ENCODE assay signal across 12 cellular contexts in the genomic region with DNA sequence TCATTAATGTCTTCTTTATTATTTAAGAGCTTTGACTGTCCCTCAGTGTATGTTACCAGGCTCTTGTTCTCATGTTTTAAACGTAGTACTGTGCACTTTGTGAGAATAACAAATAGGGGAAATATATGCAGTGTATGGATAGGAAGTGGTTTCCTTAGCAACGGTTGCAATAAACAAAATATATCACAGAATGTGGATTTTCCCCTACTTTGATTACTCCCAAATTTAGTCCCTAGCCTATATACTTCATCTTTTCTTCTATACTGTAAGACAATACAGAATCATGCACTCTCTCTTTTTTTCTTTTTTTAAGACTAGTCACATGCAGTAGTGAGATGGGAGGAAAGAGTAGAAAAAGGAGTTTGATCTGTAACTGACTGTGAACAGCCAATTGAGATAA.
DNase-seq lines count a peak whose midpoint lies in the region; ATAC-seq and TF ChIP-seq lines count a peak whose summit lies in the region.
"Had no signal": no experiment of that assay in that cellular context is flagged by ENCODE, and none has a peak within 500 bp of the region (broad histone marks: within the 10 kb centered on the region; RNA-seq: fewer than 3 reads in every experiment).

No MANE protein-coding gene starts in this region.

- ATAC-seq in GM18861 (IDR thresholded peaks at IDR 0.05; ENCODE audit: unreplicated experiment) = peak; percentile 65
- peak; percentile 46 for ATAC-seq in HG03060 (IDR thresholded peaks at IDR 0.05; ENCODE audit: low read depth, unreplicated experiment)
- ATAC-seq in activated T-helper 17 cell treated with anti-CD3 and anti-CD28 coated beads, Interleukin-2, amount 50 U/mL, for 72 hours (replicated peaks) = peak; percentile 74

- no peaks in the 10 kb centered on the region for H3K27me3 Mint-ChIP-seq in activated T-helper 17 cell treated with anti-CD3 and anti-CD28 coated beads, Interleukin-2, amount 50 U/mL, for 72 hours
- peaks cover 20% of the 10 kb centered on the region for H3K27me3 Mint-ChIP-seq in nephron progenitor cell (ENCODE audit: low read depth, poor library complexity)
- peaks cover 7% of the 10 kb centered on the region for H3K27me3 Mint-ChIP-seq in activated T-helper 2 cell treated with anti-CD3 and anti-CD28 coated beads, Interferon-gamma antibody, Interleukin-2, Interleukin-4, amounts not matched to agents 10 μg/mL and 5 μg/mL and 100 μg/mL, durations not matched to agents 14 hours and 24 hours and 36 hours (ENCODE audit: low read depth)

- H3K4me1 Mint-ChIP-seq in activated T-helper 17 cell treated with anti-CD3 and anti-CD28 coated beads, Interleukin-2, amount 50 U/mL, for 72 hours = peaks cover 19% of the 10 kb centered on the region
- H3K4me1 Mint-ChIP-seq in nephron progenitor cell = peaks cover 29% of the 10 kb centered on the region
- peaks cover 12% of the 10 kb centered on the region for H3K4me1 Mint-ChIP-seq in activated T-helper 2 cell treated with anti-CD3 and anti-CD28 coated beads, Interferon-gamma antibody, Interleukin-2, Interleukin-4, amounts not matched to agents 10 μg/mL and 5 μg/mL and 100 μg/mL, durations not matched to agents 14 hours and 24 hours and 36 hours (ENCODE audit: low read depth)

- H3K27ac Mint-ChIP-seq in activated T-helper 17 cell treated with anti-CD3 and anti-CD28 coated beads, Interleukin-2, amount 50 U/mL, for 72 hours = peak overlapping the region; percentile 86
- H3K27ac Mint-ChIP-seq in nephron progenitor cell = peak overlapping the region; percentile 44
- H3K27ac Mint-ChIP-seq in activated T-helper 2 cell treated with anti-CD3 and anti-CD28 coated beads, Interferon-gamma antibody, Interleukin-2, Interleukin-4, amounts not matched to agents 10 μg/mL and 5 μg/mL and 100 μg/mL, durations not matched to agents 14 hours and 24 hours and 36 hours = no peak overlapping the region

- H3K36me3 Mint-ChIP-seq in activated T-helper 17 cell treated with anti-CD3 and anti-CD28 coated beads, Interleukin-2, amount 50 U/mL, for 72 hours (ENCODE audit: low read depth) = no peaks in the 10 kb centered on the region
- H3K36me3 Mint-ChIP-seq in nephron progenitor cell (ENCODE audit: low read depth) = peaks cover 5% of the 10 kb centered on the region
- no peaks in the 10 kb centered on the region for H3K36me3 Mint-ChIP-seq in activated T-helper 2 cell treated with anti-CD3 and anti-CD28 coated beads, Interferon-gamma antibody, Interleukin-2, Interleukin-4, amounts not matched to agents 10 μg/mL and 5 μg/mL and 100 μg/mL, durations not matched to agents 14 hours and 24 hours and 36 hours (ENCODE audit: low read depth)

- intact Hi-C loops in activated T-helper 2 cell treated with anti-CD3 and anti-CD28 coated beads, Interferon-gamma antibody, Interleukin-2, Interleukin-4, amounts not matched to agents 10 μg/mL and 5 μg/mL and 100 μg/mL, durations not matched to agents 14 hours and 24 hours and 36 hours (cut with micrococcal nuclease) = no loop called here

- H3K9me3 Mint-ChIP-seq in activated T-helper 17 cell treated with anti-CD3 and anti-CD28 coated beads, Interleukin-2, amount 50 U/mL, for 72 hours = no peaks in the 10 kb centered on the region
- H3K9me3 Mint-ChIP-seq in nephron progenitor cell = peaks cover 4% of the 10 kb centered on the region
- H3K9me3 Mint-ChIP-seq in activated T-helper 2 cell treated with anti-CD3 and anti-CD28 coated beads, Interferon-gamma antibody, Interleukin-2, Interleukin-4, amounts not matched to agents 10 μg/mL and 5 μg/mL and 100 μg/mL, durations not matched to agents 14 hours and 24 hours and 36 hours = no peaks in the 10 kb centered on the region

- H3K4me3 Mint-ChIP-seq in activated T-helper 17 cell treated with anti-CD3 and anti-CD28 coated beads, Interleukin-2, amount 50 U/mL, for 72 hours = peak overlapping the region; percentile 32
- no peak overlapping the region for H3K4me3 Mint-ChIP-seq in nephron progenitor cell
- no peak overlapping the region for H3K4me3 Mint-ChIP-seq in activated T-helper 2 cell treated with anti-CD3 and anti-CD28 coated beads, Interferon-gamma antibody, Interleukin-2, Interleukin-4, amounts not matched to agents 10 μg/mL and 5 μg/mL and 100 μg/mL, durations not matched to agents 14 hours and 24 hours and 36 hours (ENCODE audit: low read depth)

- TF ChIP-seq CTCF in nephron progenitor cell (IDR thresholded peaks at IDR 0.05) = no peak

- DNase-seq in nephron progenitor cell (no peak), pons (ENCODE audit: low spot score) (no peak), inferior parietal cortex (ENCODE audit: extremely low spot score) (no peak)
- DNase-seq in activated T-helper 2 cell treated with anti-CD3 and anti-CD28 coated beads, Interferon-gamma antibody, Interleukin-2, Interleukin-4, amounts not matched to agents 10 μg/mL and 5 μg/mL and 100 μg/mL, durations not matched to agents 14 hours and 24 hours and 36 hours (ENCODE audit: low spot score) = no peak
- DNase-seq: activated CD4-positive, CD25-positive, alpha-beta regulatory T cell; activated gamma-delta T cell; NCI-H446 treated with DMSO at 0.1 percent for 48 hours; nucleus accumbens; SIG-M5 had no signal
